In genomic region chr17:44079877-44080821, GRCh38 we compare ENCODE assay signal across 2 cellular contexts.
TF ChIP-seq lines count a peak whose summit lies in the region.

No MANE protein-coding gene starts in this region.

TF ChIP-seq in HEK293, 187 proteins besides CTCF, POLR2A, EP300 and RAD21:
- TF ChIP-seq GLIS2 (tag by site-specific recombination; IDR thresholded peaks at IDR 0.05), result peak; percentile 55
- no peak for TF ChIP-seq HOXC10 (CRISPR knock-in tag; IDR thresholded peaks at IDR 0.05)
TF ChIP-seq in HEK293: peak in this region for 1.

TF ChIP-seq in WTC11, 78 proteins besides CTCF, POLR2A, EP300 and RAD21:
- TF ChIP-seq ZNF317 (CRISPR knock-in tag; IDR thresholded peaks at IDR 0.05; ENCODE audit: borderline replicate concordance, low read depth) (no peak), NFE2L1 (CRISPR knock-in tag; IDR thresholded peaks at IDR 0.05) (no peak), NR2C2 (CRISPR knock-in tag; IDR thresholded peaks at IDR 0.05) (no peak), NR3C1 (CRISPR knock-in tag; conservative IDR thresholded peaks at IDR 0.05; ENCODE audit: low read depth) (no peak)
